24 cellular contexts compared by ENCODE assay signal in genomic region chr1:216181590-216181989, GRCh38.
DNase-seq lines count a peak whose midpoint lies in the region; ATAC-seq and TF ChIP-seq lines count a peak whose summit lies in the region.
"Had no signal": no experiment of that assay in that cellular context is flagged by ENCODE, and none has a peak within 500 bp of the region (broad histone marks: within the 10 kb centered on the region; RNA-seq: fewer than 3 reads in every experiment).

No MANE protein-coding gene starts in this region.

- POLR2A ChIA-PET in HEK293T (lab: Yijun Ruan, JAX) = no interaction called here

- TF ChIP-seq CTCF in glutamatergic neuron (IDR thresholded peaks at IDR 0.05; ENCODE audit: partially characterized antibody, unreplicated experiment) = no peak

- H3K27me3 Mint-ChIP-seq in glutamatergic neuron (ENCODE audit: unreplicated experiment) = peaks cover 2% of the 10 kb centered on the region
- H3K27me3 Mint-ChIP-seq: CD4-positive, alpha-beta T cell; CD8-positive, alpha-beta memory T cell had no signal

- peak overlapping the region; percentile 31 for H3K4me3 Mint-ChIP-seq in glutamatergic neuron (ENCODE audit: unreplicated experiment)
- H3K4me3 Mint-ChIP-seq: CD14-positive monocyte; CD4-positive, alpha-beta T cell; CD8-positive, alpha-beta memory T cell; GM23338; H9; HFFc6 had no signal

- CTCF ChIA-PET in HEK293T (lab: Yijun Ruan, JAX) = no interaction called here

- H3K36me3 Mint-ChIP-seq in glutamatergic neuron (ENCODE audit: unreplicated experiment) = no peaks in the 10 kb centered on the region
- H3K36me3 Mint-ChIP-seq: CD14-positive monocyte; CD8-positive, alpha-beta memory T cell had no signal

- peaks cover 3% of the 10 kb centered on the region for H3K9me3 Mint-ChIP-seq in glutamatergic neuron (ENCODE audit: unreplicated experiment)
- H3K9me3 Mint-ChIP-seq: GM23338, H9, HFFc6 had no signal

- peaks cover 55% of the 10 kb centered on the region for H3K4me1 Mint-ChIP-seq in glutamatergic neuron (ENCODE audit: low read depth, unreplicated experiment)
- H3K4me1 Mint-ChIP-seq: CD14-positive monocyte; CD8-positive, alpha-beta memory T cell had no signal

- peak overlapping the region; percentile 50 for H3K27ac Mint-ChIP-seq in glutamatergic neuron (ENCODE audit: unreplicated experiment)
- H3K27ac Mint-ChIP-seq: CD14-positive monocyte; CD4-positive, alpha-beta T cell; CD8-positive, alpha-beta memory T cell; GM23338; H9; HFFc6 had no signal

- no peak for ATAC-seq in GM19324 (IDR thresholded peaks at IDR 0.05; ENCODE audit: low FRiP score, unreplicated experiment)
- ATAC-seq: A549, GM12878, GM23338, HCT116 had no signal

- DNase-seq in NCI-H2171 treated with DMSO at 0.1 percent for 48 hours (lab: John Stamatoyannopoulos, UW) (peak; percentile 13), NCI-H2171 (lab: John Stamatoyannopoulos, UW) (no peak), HEK293T (ENCODE audit: extremely low spot score) (no peak), NCI-H2227 (lab: John Stamatoyannopoulos, UW; ENCODE audit: unreplicated experiment) (peak; percentile 49), glutamatergic neuron (no peak), hypothalamus (lab: John Stamatoyannopoulos, UW) (no peak)
- DNase-seq: 8988T; ACHN; AML-193; BE2C; CD4-positive, alpha-beta T cell; CD8-positive, alpha-beta memory T cell; DMS 273 treated with DMSO at 0.1 percent for 48 hours; DMS79; EL; GDM1; H9; HFFc6 had no signal

TF ChIP-seq in HEK293T, 16 proteins besides CTCF, POLR2A, EP300 and RAD21:
- TF ChIP-seq SP1 (IDR thresholded peaks at IDR 0.05) = no peak
- TF ChIP-seq ARNT (IDR thresholded peaks at IDR 0.05) = 0 out of 2 replicates have a peak, but pooled peaks have one; percentile 22
- TF ChIP-seq CTBP1 (IDR thresholded peaks at IDR 0.05; ENCODE audit: borderline replicate concordance) = peak; percentile 72
- peak; percentile 89 for TF ChIP-seq PKNOX1 (IDR thresholded peaks at IDR 0.05)

Comparison
In these comparisons a context has a peak if more than half of its experiments do, and no peak if none do; other contexts are left out.
1. DNase-seq: peak in NCI-H2171 treated with DMSO at 0.1 percent for 48 hours (single experiment) and NCI-H2227 (single experiment); none in NCI-H2171 (single experiment), HEK293T (single experiment), glutamatergic neuron (single experiment) and hypothalamus (0 of 51).